In the genomic region with DNA sequence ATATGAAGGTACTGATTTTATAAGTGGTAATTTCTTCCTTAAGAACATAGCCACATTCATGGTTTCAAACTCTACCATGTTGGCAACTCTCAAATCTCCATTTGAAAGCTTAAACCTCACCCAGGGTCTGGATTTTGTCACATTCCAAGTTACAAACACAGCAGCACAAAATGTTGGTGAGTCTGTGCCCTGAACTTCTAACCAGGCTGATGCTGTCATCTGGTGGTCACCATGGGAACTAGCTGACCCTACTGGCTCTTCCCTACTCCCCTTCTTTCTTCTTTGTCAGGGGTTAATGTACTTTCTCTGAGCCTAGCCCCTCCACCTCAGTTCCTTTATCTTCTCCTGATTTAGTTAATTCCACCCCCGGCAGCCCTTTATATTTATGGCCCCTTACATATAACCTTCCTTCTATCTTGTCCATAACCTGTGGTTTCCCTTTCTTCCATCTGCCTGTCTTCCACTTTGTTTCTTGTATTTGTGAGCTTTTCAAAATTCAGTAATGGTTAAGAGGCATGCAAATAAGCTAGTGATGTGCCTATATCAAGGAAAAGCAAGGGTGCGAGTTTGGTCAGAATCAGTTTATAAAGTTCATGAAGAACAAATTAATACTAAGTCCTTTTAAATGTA, we compare ENCODE assay signal across 2 cellular contexts.
A peak's percentile ranks its signal among the peaks of the same experiment; 100 is the strongest.
TF ChIP-seq lines count a peak whose summit lies in the region.

No MANE protein-coding gene starts in this region.

TF ChIP-seq in A549, 52 proteins besides CTCF, POLR2A, EP300 and RAD21 (continued from another document):
- TF ChIP-seq, protein P1, sequence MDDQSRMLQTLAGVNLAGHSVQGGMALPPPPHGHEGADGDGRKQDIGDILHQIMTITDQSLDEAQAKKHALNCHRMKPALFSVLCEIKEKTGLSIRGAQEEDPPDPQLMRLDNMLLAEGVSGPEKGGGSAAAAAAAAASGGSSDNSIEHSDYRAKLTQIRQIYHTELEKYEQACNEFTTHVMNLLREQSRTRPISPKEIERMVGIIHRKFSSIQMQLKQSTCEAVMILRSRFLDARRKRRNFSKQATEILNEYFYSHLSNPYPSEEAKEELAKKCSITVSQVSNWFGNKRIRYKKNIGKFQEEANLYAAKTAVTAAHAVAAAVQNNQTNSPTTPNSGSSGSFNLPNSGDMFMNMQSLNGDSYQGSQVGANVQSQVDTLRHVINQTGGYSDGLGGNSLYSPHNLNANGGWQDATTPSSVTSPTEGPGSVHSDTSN (IDR thresholded peaks at IDR 0.05): no peak

TF ChIP-seq in K562, 482 proteins besides CTCF, POLR2A, EP300 and RAD21:
- TF ChIP-seq, protein P2, sequence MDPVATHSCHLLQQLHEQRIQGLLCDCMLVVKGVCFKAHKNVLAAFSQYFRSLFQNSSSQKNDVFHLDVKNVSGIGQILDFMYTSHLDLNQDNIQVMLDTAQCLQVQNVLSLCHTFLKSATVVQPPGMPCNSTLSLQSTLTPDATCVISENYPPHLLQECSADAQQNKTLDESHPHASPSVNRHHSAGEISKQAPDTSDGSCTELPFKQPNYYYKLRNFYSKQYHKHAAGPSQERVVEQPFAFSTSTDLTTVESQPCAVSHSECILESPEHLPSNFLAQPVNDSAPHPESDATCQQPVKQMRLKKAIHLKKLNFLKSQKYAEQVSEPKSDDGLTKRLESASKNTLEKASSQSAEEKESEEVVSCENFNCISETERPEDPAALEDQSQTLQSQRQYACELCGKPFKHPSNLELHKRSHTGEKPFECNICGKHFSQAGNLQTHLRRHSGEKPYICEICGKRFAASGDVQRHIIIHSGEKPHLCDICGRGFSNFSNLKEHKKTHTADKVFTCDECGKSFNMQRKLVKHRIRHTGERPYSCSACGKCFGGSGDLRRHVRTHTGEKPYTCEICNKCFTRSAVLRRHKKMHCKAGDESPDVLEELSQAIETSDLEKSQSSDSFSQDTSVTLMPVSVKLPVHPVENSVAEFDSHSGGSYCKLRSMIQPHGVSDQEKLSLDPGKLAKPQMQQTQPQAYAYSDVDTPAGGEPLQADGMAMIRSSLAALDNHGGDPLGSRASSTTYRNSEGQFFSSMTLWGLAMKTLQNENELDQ (CRISPR knock-in tag; IDR thresholded peaks at IDR 0.05; ENCODE audit: borderline replicate concordance): no peak
- TF ChIP-seq EWSR1 (IDR thresholded peaks at IDR 0.05; ENCODE audit: borderline replicate concordance, low read depth, partially characterized antibody) (no peak), ZKSCAN1 (IDR thresholded peaks at IDR 0.05; ENCODE audit: low read depth, low read length) (no peak), ARID2 (IDR thresholded peaks at IDR 0.05) (peak; percentile 90), CBX8 (IDR thresholded peaks at IDR 0.05; ENCODE audit: borderline replicate concordance, extremely low read depth, low read depth, low read length, poor library complexity, severe bottlenecking) (no peak), STAT5A (IDR thresholded peaks at IDR 0.05; ENCODE audit: borderline replicate concordance, low read length) (no peak), SMC3 (conservative IDR thresholded peaks at IDR 0.05; ENCODE audit: insufficient read depth, low read depth, low read length) (peak; percentile 97), POLR2H (tag; IDR thresholded peaks at IDR 0.05; ENCODE audit: low read depth) (0 out of 2 replicates have a peak, but pooled peaks have one; percentile 23), TEAD4 (IDR thresholded peaks at IDR 0.05; ENCODE audit: low read length) (0 out of 2 replicates have a peak, but pooled peaks have one; percentile 29), TEAD4 (CRISPR knock-in tag; IDR thresholded peaks at IDR 0.05; ENCODE audit: borderline replicate concordance) (no peak), RHOXF2B (CRISPR knock-in tag; conservative IDR thresholded peaks at IDR 0.05) (no peak), FOS (IDR thresholded peaks at IDR 0.05; ENCODE audit: extremely low read depth, insufficient read length) (no peak), RFX1 (IDR thresholded peaks at IDR 0.05) (peak; percentile 59), CC2D1A (IDR thresholded peaks at IDR 0.05) (peak; percentile 79), MAZ (CRISPR knock-in tag; conservative IDR thresholded peaks at IDR 0.05 in 1 of 2, IDR thresholded peaks at IDR 0.05 in 1 of 2) (0 out of 4 replicates have a peak, but pooled peaks of 1 of the 2 experiments have one; percentile 20), STAG1 (CRISPR knock-in tag; IDR thresholded peaks at IDR 0.05; ENCODE audit: borderline replicate concordance) (no peak; the same call in 1 of the 2 replicates), ZNF217 (CRISPR knock-in tag; IDR thresholded peaks at IDR 0.05) (no peak)
- TF ChIP-seq, protein P3, sequence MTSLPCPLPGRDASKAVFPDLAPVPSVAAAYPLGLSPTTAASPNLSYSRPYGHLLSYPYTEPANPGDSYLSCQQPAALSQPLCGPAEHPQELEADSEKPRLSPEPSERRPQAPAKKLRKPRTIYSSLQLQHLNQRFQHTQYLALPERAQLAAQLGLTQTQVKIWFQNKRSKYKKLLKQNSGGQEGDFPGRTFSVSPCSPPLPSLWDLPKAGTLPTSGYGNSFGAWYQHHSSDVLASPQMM (CRISPR knock-in tag; IDR thresholded peaks at IDR 0.05): no peak
- TF ChIP-seq, protein P4, sequence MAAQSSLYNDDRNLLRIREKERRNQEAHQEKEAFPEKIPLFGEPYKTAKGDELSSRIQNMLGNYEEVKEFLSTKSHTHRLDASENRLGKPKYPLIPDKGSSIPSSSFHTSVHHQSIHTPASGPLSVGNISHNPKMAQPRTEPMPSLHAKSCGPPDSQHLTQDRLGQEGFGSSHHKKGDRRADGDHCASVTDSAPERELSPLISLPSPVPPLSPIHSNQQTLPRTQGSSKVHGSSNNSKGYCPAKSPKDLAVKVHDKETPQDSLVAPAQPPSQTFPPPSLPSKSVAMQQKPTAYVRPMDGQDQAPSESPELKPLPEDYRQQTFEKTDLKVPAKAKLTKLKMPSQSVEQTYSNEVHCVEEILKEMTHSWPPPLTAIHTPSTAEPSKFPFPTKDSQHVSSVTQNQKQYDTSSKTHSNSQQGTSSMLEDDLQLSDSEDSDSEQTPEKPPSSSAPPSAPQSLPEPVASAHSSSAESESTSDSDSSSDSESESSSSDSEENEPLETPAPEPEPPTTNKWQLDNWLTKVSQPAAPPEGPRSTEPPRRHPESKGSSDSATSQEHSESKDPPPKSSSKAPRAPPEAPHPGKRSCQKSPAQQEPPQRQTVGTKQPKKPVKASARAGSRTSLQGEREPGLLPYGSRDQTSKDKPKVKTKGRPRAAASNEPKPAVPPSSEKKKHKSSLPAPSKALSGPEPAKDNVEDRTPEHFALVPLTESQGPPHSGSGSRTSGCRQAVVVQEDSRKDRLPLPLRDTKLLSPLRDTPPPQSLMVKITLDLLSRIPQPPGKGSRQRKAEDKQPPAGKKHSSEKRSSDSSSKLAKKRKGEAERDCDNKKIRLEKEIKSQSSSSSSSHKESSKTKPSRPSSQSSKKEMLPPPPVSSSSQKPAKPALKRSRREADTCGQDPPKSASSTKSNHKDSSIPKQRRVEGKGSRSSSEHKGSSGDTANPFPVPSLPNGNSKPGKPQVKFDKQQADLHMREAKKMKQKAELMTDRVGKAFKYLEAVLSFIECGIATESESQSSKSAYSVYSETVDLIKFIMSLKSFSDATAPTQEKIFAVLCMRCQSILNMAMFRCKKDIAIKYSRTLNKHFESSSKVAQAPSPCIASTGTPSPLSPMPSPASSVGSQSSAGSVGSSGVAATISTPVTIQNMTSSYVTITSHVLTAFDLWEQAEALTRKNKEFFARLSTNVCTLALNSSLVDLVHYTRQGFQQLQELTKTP (IDR thresholded peaks at IDR 0.05; ENCODE audit: low read depth in 1 of 2, partially characterized antibody in 2 of 2): peak in 1 of 2 experiments; percentile 16
- TF ChIP-seq, protein P5, sequence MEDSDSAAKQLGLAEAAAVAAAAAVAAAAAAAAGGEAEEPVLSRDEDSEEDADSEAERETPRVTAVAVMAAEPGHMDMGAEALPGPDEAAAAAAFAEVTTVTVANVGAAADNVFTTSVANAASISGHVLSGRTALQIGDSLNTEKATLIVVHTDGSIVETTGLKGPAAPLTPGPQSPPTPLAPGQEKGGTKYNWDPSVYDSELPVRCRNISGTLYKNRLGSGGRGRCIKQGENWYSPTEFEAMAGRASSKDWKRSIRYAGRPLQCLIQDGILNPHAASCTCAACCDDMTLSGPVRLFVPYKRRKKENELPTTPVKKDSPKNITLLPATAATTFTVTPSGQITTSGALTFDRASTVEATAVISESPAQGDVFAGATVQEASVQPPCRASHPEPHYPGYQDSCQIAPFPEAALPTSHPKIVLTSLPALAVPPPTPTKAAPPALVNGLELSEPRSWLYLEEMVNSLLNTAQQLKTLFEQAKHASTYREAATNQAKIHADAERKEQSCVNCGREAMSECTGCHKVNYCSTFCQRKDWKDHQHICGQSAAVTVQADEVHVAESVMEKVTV (CRISPR knock-in tag; IDR thresholded peaks at IDR 0.05): peak; percentile 85
- TF ChIP-seq, protein P6, sequence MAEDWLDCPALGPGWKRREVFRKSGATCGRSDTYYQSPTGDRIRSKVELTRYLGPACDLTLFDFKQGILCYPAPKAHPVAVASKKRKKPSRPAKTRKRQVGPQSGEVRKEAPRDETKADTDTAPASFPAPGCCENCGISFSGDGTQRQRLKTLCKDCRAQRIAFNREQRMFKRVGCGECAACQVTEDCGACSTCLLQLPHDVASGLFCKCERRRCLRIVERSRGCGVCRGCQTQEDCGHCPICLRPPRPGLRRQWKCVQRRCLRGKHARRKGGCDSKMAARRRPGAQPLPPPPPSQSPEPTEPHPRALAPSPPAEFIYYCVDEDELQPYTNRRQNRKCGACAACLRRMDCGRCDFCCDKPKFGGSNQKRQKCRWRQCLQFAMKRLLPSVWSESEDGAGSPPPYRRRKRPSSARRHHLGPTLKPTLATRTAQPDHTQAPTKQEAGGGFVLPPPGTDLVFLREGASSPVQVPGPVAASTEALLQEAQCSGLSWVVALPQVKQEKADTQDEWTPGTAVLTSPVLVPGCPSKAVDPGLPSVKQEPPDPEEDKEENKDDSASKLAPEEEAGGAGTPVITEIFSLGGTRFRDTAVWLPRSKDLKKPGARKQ (CRISPR knock-in tag; IDR thresholded peaks at IDR 0.05): no peak
